In genomic region chr3:141618511-141618910, GRCh38 we compare ENCODE assay signal across 31 cellular contexts.
"Had no signal": no experiment of that assay in that cellular context is flagged by ENCODE, and none has a peak within 500 bp of the region (broad histone marks: within the 10 kb centered on the region; RNA-seq: fewer than 3 reads in every experiment).

No MANE protein-coding gene starts in this region.

- H3K4me1 Mint-ChIP-seq: naive B cell; nephron; stimulated activated naive B cell treated with anti-CD40 and anti-IgM and Interleukin-4, amounts not matched to agents 10 μg/mL and 1 μg/mL and 100 μg/mL, for 72 hours had no signal

- H3K4me3 ChIP-seq: heart left ventricle, left lung, lower lobe of right lung, pancreas, prostate gland, skin epidermis, stomach, testis, thyroid gland, transverse colon, upper lobe of left lung, vagina had no signal

- H3K27me3 ChIP-seq: heart left ventricle, left lung, pancreas, stomach, testis, thyroid gland, transverse colon, upper lobe of left lung, vagina had no signal

- ATAC-seq: heart left ventricle; left cardiac atrium; left lung; lower lobe of right lung; pancreas; right cardiac atrium; sciatic nerve; stimulated activated naive B cell treated with anti-CD40 and anti-IgM and Interleukin-4, amounts not matched to agents 10 μg/mL and 1 μg/mL and 100 μg/mL, for 72 hours; stimulated activated naive CD8-positive, alpha-beta T cell treated with anti-CD3 and anti-CD28 coated beads, Interleukin-15, Interleukin-2, amounts not matched to agents 100 U/mL and 50 U/mL, for 24 hours had no signal

- H3K9me3 Mint-ChIP-seq: neural crest cell; stimulated activated naive B cell treated with anti-CD40 and anti-IgM and Interleukin-4, amounts not matched to agents 10 μg/mL and 1 μg/mL and 100 μg/mL, for 72 hours had no signal

- H3K27ac Mint-ChIP-seq: mesothelial cell of epicardium; nephron; stimulated activated naive B cell treated with anti-CD40 and anti-IgM and Interleukin-4, amounts not matched to agents 10 μg/mL and 1 μg/mL and 100 μg/mL, for 72 hours had no signal

- H3K4me1 ChIP-seq: heart left ventricle, left lung, lower lobe of right lung, pancreas, prostate gland, stomach, testis, thyroid gland, upper lobe of left lung, vagina had no signal

- H3K4me3 Mint-ChIP-seq: mesothelial cell of epicardium; naive B cell; nephron; neural crest cell; stimulated activated naive B cell treated with anti-CD40 and anti-IgM and Interleukin-4, amounts not matched to agents 10 μg/mL and 1 μg/mL and 100 μg/mL, for 72 hours had no signal

- DNase-seq: heart left ventricle; kidney glomerular epithelial cell; left cardiac atrium; left lung; lower lobe of right lung; mammary epithelial cell; mesendoderm; naive B cell; nucleus accumbens; pancreas; posterior cingulate gyrus; retina; stimulated activated CD4-positive, alpha-beta T cell treated with anti-CD3 and anti-CD28 coated beads, Interleukin-1b, Interleukin-23, amount 100 ng/mL, for 48 hours; stimulated activated CD4-positive, alpha-beta T cell treated with anti-CD3 and anti-CD28 coated beads, Interleukin-2, amount 100 ng/mL, for 48 hours; stimulated activated CD4-positive, alpha-beta T cell treated with anti-CD3 and anti-CD28 coated beads, Interleukin-4, amount 100 ng/mL, for 4 hours; stimulated activated CD8-positive, alpha-beta memory T cell treated with anti-CD3 and anti-CD28 coated beads, Interleukin-4, amount 100 ng/mL, for 48 hours; stimulated activated naive B cell treated with anti-CD40 and anti-IgM and Interleukin-4, amounts not matched to agents 10 μg/mL and 1 μg/mL and 100 μg/mL, for 72 hours; stimulated activated naive CD8-positive, alpha-beta T cell treated with anti-CD3 and anti-CD28 coated beads, Interleukin-15, Interleukin-2, amounts not matched to agents 100 U/mL and 50 U/mL, for 24 hours; stomach; testis; thyroid gland; transverse colon; upper lobe of left lung had no signal

- H3K9me3 ChIP-seq: heart left ventricle, left lung, lower lobe of right lung, pancreas, prostate gland, stomach, testis, thyroid gland, transverse colon, upper lobe of left lung, vagina had no signal

- H3K36me3 ChIP-seq: pancreas, prostate gland, thyroid gland, transverse colon had no signal

- H3K27ac ChIP-seq: heart left ventricle, left lung, lower lobe of right lung, pancreas, prostate gland, skin epidermis, stomach, testis, thyroid gland, transverse colon, upper lobe of left lung, vagina had no signal

- H3K27me3 Mint-ChIP-seq: naive B cell; stimulated activated naive B cell treated with anti-CD40 and anti-IgM and Interleukin-4, amounts not matched to agents 10 μg/mL and 1 μg/mL and 100 μg/mL, for 72 hours had no signal
